13 cellular contexts compared by ENCODE assay signal in genomic region chr1:207393610-207394009, GRCh38.
DNase-seq lines count a peak whose midpoint lies in the region; ATAC-seq and TF ChIP-seq lines count a peak whose summit lies in the region.
"Had no signal": no experiment of that assay in that cellular context is flagged by ENCODE, and none has a peak within 500 bp of the region (broad histone marks: within the 10 kb centered on the region; RNA-seq: fewer than 3 reads in every experiment).

No MANE protein-coding gene starts in this region.

- H3K36me3 ChIP-seq in A673 (ENCODE audit: insufficient read depth, low read length, poor library complexity, severe bottlenecking): no peaks in the 10 kb centered on the region
- no peaks in the 10 kb centered on the region for H3K36me3 ChIP-seq in adipocyte (ENCODE audit: control insufficient read depth, insufficient read depth, low read length, severe bottlenecking)
- H3K36me3 ChIP-seq: gastroesophageal sphincter, spleen had no signal

- peak; percentile 69 for DNase-seq in A673 (ENCODE audit: low spot score)
- DNase-seq in HFF-Myc (ENCODE audit: extremely low read depth, low read depth): peak; percentile 98
- peak; percentile 93 for DNase-seq in adipocyte (ENCODE audit: low read depth)
- DNase-seq in glomerular visceral epithelial cell (ENCODE audit: extremely low spot score): peak; percentile 89
- no peak for DNase-seq in HuH-7 (ENCODE audit: low spot score)
- no peak for DNase-seq in T-cell
- DNase-seq: activated CD4-positive, CD25-positive, alpha-beta regulatory T cell treated with anti-CD3 and anti-CD28 coated beads, Interleukin-2, amount 50 U/mL, for 72 hours; spleen had no signal

- H3K36me3 Mint-ChIP-seq in T-cell: no peaks in the 10 kb centered on the region

- BruUV-seq in A673 (replicated peaks; lab: Mats Ljungman, UMichigan): no TSS peak

- H3K27me3 Mint-ChIP-seq in T-cell: peaks cover 4 to 6% of the 10 kb centered on the region in 2 donors
- H3K27me3 Mint-ChIP-seq: memory B cell; stimulated activated naive CD8-positive, alpha-beta T cell treated with anti-CD3 and anti-CD28 coated beads, Interleukin-15, Interleukin-2, amounts not matched to agents 100 ng/mL and 50 ng/mL, for 24 hours had no signal

- ATAC-seq in GM21423 (IDR thresholded peaks at IDR 0.05; ENCODE audit: unreplicated experiment) (no peak), HG02759 (IDR thresholded peaks at IDR 0.05; ENCODE audit: unreplicated experiment) (no peak), T-cell (replicated peaks in 1 of 4) (no peak)
- ATAC-seq: gastroesophageal sphincter had no signal

- TF ChIP-seq CTCF in A673 (conservative IDR thresholded peaks at IDR 0.05; ENCODE audit: low read depth, low read length): no peak
- TF ChIP-seq CTCF in HFF-Myc (IDR thresholded peaks at IDR 0.05; ENCODE audit: low read depth, low read length, missing control alignments): no peak

- H3K27ac Mint-ChIP-seq in T-cell: no peak overlapping the region
- H3K27ac Mint-ChIP-seq: memory B cell; stimulated activated naive CD8-positive, alpha-beta T cell treated with anti-CD3 and anti-CD28 coated beads, Interleukin-15, Interleukin-2, amounts not matched to agents 100 ng/mL and 50 ng/mL, for 24 hours had no signal

- H3K9me3 Mint-ChIP-seq in T-cell: peaks cover 0 to 3% (median 0%) of the 10 kb centered on the region in 3 donors
- H3K9me3 Mint-ChIP-seq: memory B cell had no signal

- H3K27me3 ChIP-seq in A673 (replicated peaks; ENCODE audit: insufficient read depth, low read depth, low read length, poor library complexity): no peaks in the 10 kb centered on the region
- no peaks in the 10 kb centered on the region for H3K27me3 ChIP-seq in adipocyte (replicated peaks; ENCODE audit: control insufficient read depth, insufficient read depth, low read length)
- H3K27me3 ChIP-seq: gastroesophageal sphincter, spleen had no signal

- H3K4me3 Mint-ChIP-seq in T-cell: no peak overlapping the region
- H3K4me3 Mint-ChIP-seq: memory B cell; stimulated activated naive CD8-positive, alpha-beta T cell treated with anti-CD3 and anti-CD28 coated beads, Interleukin-15, Interleukin-2, amounts not matched to agents 100 ng/mL and 50 ng/mL, for 24 hours had no signal

- CTCF ChIA-PET in A673 (lab: Charles Lee): interaction anchor here (0.7 kb wide), 1 partner anchor 74 kb away, joined by 7 read pairs; no protein-coding TSS in a partner anchor
- CTCF ChIA-PET in T-cell (lab: Charles Lee): interaction anchor here (0.6 to 0.7 kb wide), 2 partner anchors 344 to 350 kb away, joined by 3 to 4 read pairs; no protein-coding TSS in a partner anchor

- H3K9me3 ChIP-seq in A673 (ENCODE audit: low read depth, low read length, poor library complexity, severe bottlenecking) (no peaks in the 10 kb centered on the region), adipocyte (ENCODE audit: control insufficient read depth, low read length) (no peaks in the 10 kb centered on the region)
- H3K9me3 ChIP-seq: gastroesophageal sphincter, spleen had no signal

- no peaks in the 10 kb centered on the region for H3K4me1 ChIP-seq in A673 (ENCODE audit: insufficient read depth, low read length, poor library complexity, severe bottlenecking)
- H3K4me1 ChIP-seq in adipocyte (ENCODE audit: control insufficient read depth, insufficient read depth, low read length): peaks cover 9% of the 10 kb centered on the region
- H3K4me1 ChIP-seq: gastroesophageal sphincter, spleen had no signal

- H3K4me3 ChIP-seq in A673 (ENCODE audit: low read depth, low read length, poor library complexity, severe bottlenecking) (no peak overlapping the region), HFF-Myc (replicated peaks; ENCODE audit: low read depth, low read length) (no peak overlapping the region), adipocyte (ENCODE audit: low read length) (no peak overlapping the region)
- H3K4me3 ChIP-seq: gastroesophageal sphincter, spleen had no signal

- H3K4me1 Mint-ChIP-seq in T-cell: no peaks in the 10 kb centered on the region

- POLR2A ChIA-PET in A673 (lab: Charles Lee; ENCODE audit: low non-redundant PET): no interaction called here
- POLR2A ChIA-PET in T-cell (lab: Charles Lee): interaction anchor here in 1 of 2 donors (0.7 kb wide), 1 partner anchor 75 kb away, joined by 5 read pairs; no protein-coding TSS in a partner anchor

- intact Hi-C loops in A673 (cut with micrococcal nuclease; ENCODE audit: unreplicated experiment): no loop called here

- no peak overlapping the region for H3K9ac ChIP-seq in adipocyte (ENCODE audit: low read length)

- no peak overlapping the region for H3K27ac ChIP-seq in A673 (ENCODE audit: low read depth, low read length, poor library complexity, severe bottlenecking)
- H3K27ac ChIP-seq: gastroesophageal sphincter, spleen had no signal

Comparison
In these comparisons a context has a peak if more than half of its experiments do, and no peak if none do; other contexts are left out.
1. DNase-seq: peak in A673 (single experiment), HFF-Myc (single experiment), adipocyte (single experiment) and glomerular visceral epithelial cell (single experiment); none in HuH-7 (single experiment) and T-cell (0 of 34).